28 cellular contexts compared by ENCODE assay signal in the genomic region with DNA sequence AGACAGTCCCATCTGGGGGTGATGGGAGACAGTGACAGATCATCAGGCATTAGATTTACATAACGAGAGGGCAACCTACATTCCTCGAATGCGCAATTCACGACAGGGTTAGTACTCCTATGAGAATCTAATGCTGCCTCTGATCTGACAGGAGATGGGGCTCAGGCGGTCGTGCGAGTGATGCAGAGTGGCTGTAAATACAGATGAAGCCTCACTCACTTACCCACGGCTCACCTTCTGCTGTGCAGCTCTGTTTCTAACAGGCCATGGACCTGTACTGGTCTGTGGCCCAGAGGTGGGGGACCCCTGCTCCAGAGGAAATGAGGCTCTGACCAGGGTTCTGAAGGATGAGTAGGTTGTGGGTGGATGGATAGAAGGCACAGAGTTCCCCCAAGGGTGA.
"Had no signal": no experiment of that assay in that cellular context is flagged by ENCODE, and none has a peak within 500 bp of the region (broad histone marks: within the 10 kb centered on the region; RNA-seq: fewer than 3 reads in every experiment).

No MANE protein-coding gene starts in this region.

- H3K9me3 ChIP-seq: left ventricle myocardium inferior, pancreas, prostate gland, sigmoid colon, tibial nerve, uterus had no signal

- H3K36me3 Mint-ChIP-seq: immature natural killer cell; naive thymus-derived CD8-positive, alpha-beta T cell; stimulated activated memory B cell treated with anti-CD40 and anti-IgM and Interleukin-4, amounts not matched to agents 10 μg/mL and 1 μg/mL and 100 μg/mL, for 72 hours; type B pancreatic cell had no signal

- H3K27me3 Mint-ChIP-seq: stimulated activated naive CD8-positive, alpha-beta T cell treated with anti-CD3 and anti-CD28 coated beads, Interleukin-15, amount 100 ng/mL, for 72 hours; type B pancreatic cell had no signal

- DNase-seq: hippocampal formation; immature natural killer cell; kidney; left colon; left ventricle myocardium inferior; naive thymus-derived CD8-positive, alpha-beta T cell; nucleus accumbens; pancreas; posterior cingulate gyrus; retina; right cardiac atrium; sigmoid colon; small intestine; stimulated activated CD4-positive, alpha-beta T cell treated with anti-CD3 and anti-CD28 coated beads, Interleukin-1b, Interleukin-23, amount 100 ng/mL, for 48 hours; stimulated activated CD4-positive, alpha-beta T cell treated with anti-CD3 and anti-CD28 coated beads, Interleukin-2, amount 100 ng/mL, for 48 hours; stimulated activated CD4-positive, alpha-beta T cell treated with anti-CD3 and anti-CD28 coated beads, Interleukin-4, amount 100 ng/mL, for 4 hours; stimulated activated CD8-positive, alpha-beta memory T cell treated with anti-CD3 and anti-CD28 coated beads, Interleukin-4, amount 100 ng/mL, for 48 hours; stimulated activated naive CD4-positive, alpha-beta T cell treated with Interleukin-2 at 50 U/mL for 16 hours; stimulated activated naive CD8-positive, alpha-beta T cell treated with anti-CD3 and anti-CD28 coated beads, Interleukin-15, amount 100 ng/mL, for 72 hours; substantia nigra; uterus had no signal

- H3K36me3 ChIP-seq: left ventricle myocardium inferior, pancreas, prostate gland, sigmoid colon, tibial nerve, uterus had no signal

- H3K4me1 Mint-ChIP-seq: immature natural killer cell; naive thymus-derived CD8-positive, alpha-beta T cell; stimulated activated memory B cell treated with anti-CD40 and anti-IgM and Interleukin-4, amounts not matched to agents 10 μg/mL and 1 μg/mL and 100 μg/mL, for 72 hours; stimulated activated naive CD8-positive, alpha-beta T cell treated with anti-CD3 and anti-CD28 coated beads, Interleukin-15, amount 100 ng/mL, for 72 hours had no signal

- H3K4me3 Mint-ChIP-seq: immature natural killer cell; naive thymus-derived CD8-positive, alpha-beta T cell; nephron; neural crest cell; stimulated activated memory B cell treated with anti-CD40 and anti-IgM and Interleukin-4, amounts not matched to agents 10 μg/mL and 1 μg/mL and 100 μg/mL, for 72 hours; stimulated activated naive CD8-positive, alpha-beta T cell treated with anti-CD3 and anti-CD28 coated beads, Interleukin-15, amount 100 ng/mL, for 72 hours; type B pancreatic cell had no signal

- H3K9me3 Mint-ChIP-seq: immature natural killer cell, nephron, neural crest cell, type B pancreatic cell had no signal

- H3K4me3 ChIP-seq: left ventricle myocardium inferior, lung, pancreas, prostate gland, sigmoid colon, tibial nerve, uterus had no signal

- ATAC-seq: left colon; naive thymus-derived CD8-positive, alpha-beta T cell; pancreas; right cardiac atrium; stimulated activated memory B cell treated with anti-CD40 and anti-IgM and Interleukin-4, amounts not matched to agents 10 μg/mL and 1 μg/mL and 100 μg/mL, for 72 hours; stimulated activated naive CD8-positive, alpha-beta T cell treated with anti-CD3 and anti-CD28 coated beads, Interleukin-15, amount 100 ng/mL, for 72 hours had no signal

- H3K4me1 ChIP-seq: pancreas, prostate gland, sigmoid colon had no signal

- H3K27me3 ChIP-seq: pancreas, sigmoid colon, tibial nerve, uterus had no signal

- H3K27ac Mint-ChIP-seq: immature natural killer cell; nephron; stimulated activated memory B cell treated with anti-CD40 and anti-IgM and Interleukin-4, amounts not matched to agents 10 μg/mL and 1 μg/mL and 100 μg/mL, for 72 hours; stimulated activated naive CD8-positive, alpha-beta T cell treated with anti-CD3 and anti-CD28 coated beads, Interleukin-15, amount 100 ng/mL, for 72 hours; type B pancreatic cell had no signal

- H3K27ac ChIP-seq: left ventricle myocardium inferior, pancreas, prostate gland, sigmoid colon, tibial nerve, uterus had no signal
